Comparison of ENCODE assay signal across 30 cellular contexts in genomic region chr5:9209846-9210547, GRCh38.
DNase-seq lines count a peak whose midpoint lies in the region; ATAC-seq, FAIRE-seq and TF ChIP-seq lines count a peak whose summit lies in the region.
"Had no signal": no experiment of that assay in that cellular context is flagged by ENCODE, and none has a peak within 500 bp of the region (broad histone marks: within the 10 kb centered on the region; RNA-seq: fewer than 3 reads in every experiment).

No MANE protein-coding gene starts in this region.

- H3K4me3 ChIP-seq in NB4 (ENCODE audit: low read depth, low read length) (no peak overlapping the region), epithelial cell of esophagus (ENCODE audit: low read length) (no peak overlapping the region), skeletal muscle cell (ENCODE audit: low read depth, low read length) (no peak overlapping the region), pancreas (no peak overlapping the region)
- H3K4me3 ChIP-seq: dorsolateral prefrontal cortex, suprapubic skin had no signal

- TF ChIP-seq POLR2A in NB4 (IDR thresholded peaks at IDR 0.05; ENCODE audit: extremely low read depth, insufficient read length): no peak

- H3K36me3 ChIP-seq in pancreas: no peaks in the 10 kb centered on the region
- H3K36me3 ChIP-seq: suprapubic skin had no signal

- no peaks in the 10 kb centered on the region for H3K4me1 ChIP-seq in pancreas
- H3K4me1 ChIP-seq: suprapubic skin had no signal

- DNase-seq in NK-92 treated with Interleukin-12 subunit alpha and Interleukin-12 subunit beta, amount 100 ng/mL, for 24 hours (lab: John Stamatoyannopoulos, UW): peak; percentile 6
- DNase-seq in NK-92 (lab: John Stamatoyannopoulos, UW; ENCODE audit: unreplicated experiment) (no peak), NB4 (ENCODE audit: low read depth) (peak; percentile 38), epithelial cell of esophagus (ENCODE audit: low read depth) (peak; percentile 62), skeletal muscle cell (ENCODE audit: low read depth) (peak; percentile 49), UCSD-AML1 (lab: John Stamatoyannopoulos, UW; ENCODE audit: unreplicated experiment) (no peak), cerebellum (ENCODE audit: low spot score) (no peak), pancreas (no peak)
- DNase-seq: activated CD4-positive, alpha-beta T cell treated with anti-CD3 and anti-CD28 coated beads, Interleukin-2, amount 50 U/mL, for 1 hour; activated naive CD4-positive, alpha-beta T cell treated with anti-CD3 and anti-CD28 coated beads, Interleukin-2, amount 10 ng/mL, durations not matched to agents 7 days and 5 days; anterior cingulate cortex; DMS53; dorsolateral prefrontal cortex; H7; hypothalamus; left ventricle myocardium superior; NCI-H1436; NCI-H524; retina; RPMI8226; stimulated activated CD4-positive, alpha-beta T cell treated with anti-CD3 and anti-CD28 coated beads, Interleukin-12 subunit alpha, Interleukin-12 subunit beta, amount 100 ng/mL, for 4 hours; stimulated activated CD4-positive, alpha-beta T cell treated with anti-CD3 and anti-CD28 coated beads, Interleukin-4, amount 100 ng/mL, for 24 hours; stimulated activated naive B cell treated with anti-CD40 and anti-IgM and Interleukin-4, amounts not matched to agents 10 μg/mL and 1 μg/mL and 100 μg/mL, for 72 hours; T-helper 9 cell had no signal

- intact Hi-C loops in pancreas (cut with DNase I): loop anchor here in 1 of 3 donors (10.0 kb wide), 1 partner anchor 1285 kb away; no protein-coding TSS in a partner anchor

- no peaks in the 10 kb centered on the region for H3K9me3 ChIP-seq in pancreas
- H3K9me3 ChIP-seq: suprapubic skin had no signal

- 88 to 89% methylated on average over 3 of the region's 3 CpGs for WGBS in pancreas, 2 donors

- H3K27me3 ChIP-seq in pancreas: no peaks in the 10 kb centered on the region
- H3K27me3 ChIP-seq: dorsolateral prefrontal cortex, suprapubic skin had no signal

- TF ChIP-seq CTCF in NB4 (IDR thresholded peaks at IDR 0.05; ENCODE audit: low read depth, low read length) (no peak), epithelial cell of esophagus (IDR thresholded peaks at IDR 0.05; ENCODE audit: insufficient read depth, low read depth, low read length, missing control alignments) (no peak), pancreas (IDR thresholded peaks at IDR 0.05) (no peak)

- FAIRE-seq in pancreas (lab: Jason Lieb, UNC): no peak
- FAIRE-seq: A204.1, GM12892 had no signal

- H3K27ac ChIP-seq in pancreas: no peak overlapping the region
- H3K27ac ChIP-seq: dorsolateral prefrontal cortex, HL-60, suprapubic skin had no signal

- ATAC-seq in pancreas: no peak
- ATAC-seq: left ventricle myocardium superior; natural killer cell treated with Interleukin-12 subunit alpha and Interleukin-12 subunit beta and Interleukin-15 and Interleukin-18, amount 100 ng/mL, for 72 hours; stimulated activated naive B cell treated with anti-CD40 and anti-IgM and Interleukin-4, amounts not matched to agents 10 μg/mL and 1 μg/mL and 100 μg/mL, for 72 hours; WTC11 had no signal

Comparison
In these comparisons a context has a peak if more than half of its experiments do, and no peak if none do; other contexts are left out.
1. DNase-seq: peak in NK-92 treated with Interleukin-12 subunit alpha and Interleukin-12 subunit beta, amount 100 ng/mL, for 24 hours (single experiment), NB4 (single experiment), epithelial cell of esophagus (single experiment) and skeletal muscle cell (single experiment); none in NK-92 (single experiment), UCSD-AML1 (single experiment), cerebellum (single experiment) and pancreas (0 of 6).